8 cellular contexts compared by ENCODE assay signal in the genomic region with DNA sequence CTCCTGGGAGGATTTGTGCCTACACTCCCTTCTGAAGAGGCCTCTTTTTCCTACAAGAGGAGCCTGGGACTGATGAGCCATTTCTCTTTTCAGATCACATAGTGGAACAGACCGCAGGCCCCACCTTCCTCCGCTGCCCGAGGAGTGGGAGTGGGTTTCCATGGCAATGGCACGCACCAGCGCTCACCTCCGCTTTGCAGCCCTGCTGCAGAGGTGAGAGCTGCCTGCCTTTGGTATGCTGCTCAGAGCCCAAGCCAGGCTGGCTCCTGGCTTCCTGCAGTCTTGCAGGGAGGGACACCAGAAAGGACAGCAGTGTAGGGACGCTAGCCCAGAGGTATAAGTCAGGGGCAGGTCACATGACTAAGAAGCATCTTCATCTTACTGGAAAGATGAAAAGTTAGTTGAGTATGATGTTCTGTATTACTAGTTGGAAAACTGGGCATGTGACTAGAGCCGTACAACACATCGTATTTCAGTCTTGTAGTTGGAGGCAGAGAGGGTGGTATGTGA. TPM values are rescaled to one million over a fixed set of nuclear protein-coding genes. Genes with fewer than 3 reads are reported as not detected.
A peak's percentile ranks its signal among the peaks of the same experiment; 100 is the strongest.
DNase-seq lines count a peak whose midpoint lies in the region; ATAC-seq and TF ChIP-seq lines count a peak whose summit lies in the region.

No MANE protein-coding gene starts in this region.

- DNase-seq in SHP77 (lab: John Stamatoyannopoulos, UW) (peak; percentile 17 to 44), SHP77 treated with DMSO at 0.1 percent for 48 hours (lab: John Stamatoyannopoulos, UW) (no peak), NCI-H146 (lab: John Stamatoyannopoulos, UW) (peak; percentile 77), endothelial cell (ENCODE audit: low spot score) (no peak), NK-92 (lab: John Stamatoyannopoulos, UW; ENCODE audit: unreplicated experiment) (no peak), stomach (no peak), NCI-H446 treated with DMSO at 0.1 percent for 48 hours (lab: John Stamatoyannopoulos, UW) (no peak)

- peak; percentile 78 for ATAC-seq in HG02678 (IDR thresholded peaks at IDR 0.05; ENCODE audit: unreplicated experiment)

- TF ChIP-seq POLR2A in stomach (IDR thresholded peaks at IDR 0.05) = no peak

- no peak overlapping the region for H3K27ac ChIP-seq in stomach

- H3K4me1 Mint-ChIP-seq in endothelial cell (ENCODE audit: unreplicated experiment) = peaks cover 16% of the 10 kb centered on the region

- peak overlapping the region; percentile 22 for H3K27ac Mint-ChIP-seq in endothelial cell (ENCODE audit: unreplicated experiment)

- no peak overlapping the region for H3K4me3 Mint-ChIP-seq in endothelial cell (ENCODE audit: unreplicated experiment)

- no peak for TF ChIP-seq EP300 in stomach (IDR thresholded peaks at IDR 0.05)

- H3K4me3 ChIP-seq in stomach = no peak overlapping the region

- H3K4me1 ChIP-seq in stomach = peaks cover 0 to 15% (median 11%) of the 10 kb centered on the region in 4 donors

- TF ChIP-seq CTCF in endothelial cell (IDR thresholded peaks at IDR 0.05; ENCODE audit: unreplicated experiment) = no peak
- no peak for TF ChIP-seq CTCF in stomach (IDR thresholded peaks at IDR 0.05)

- H3K36me3 ChIP-seq in stomach = no peaks in the 10 kb centered on the region

- H3K36me3 Mint-ChIP-seq in endothelial cell (ENCODE audit: low read depth, unreplicated experiment) = peaks cover 6% of the 10 kb centered on the region

- H3K9me3 Mint-ChIP-seq in endothelial cell (ENCODE audit: unreplicated experiment) = no peaks in the 10 kb centered on the region

- 26 to 65% (median 39%) methylated on average over 9 of the region's 9 CpGs for WGBS in stomach, 5 donors

- intact Hi-C loops in stomach (cut with DNase I; ENCODE audit: low total_unique reads) = no loop called here

- H3K27me3 ChIP-seq in stomach = no peaks in the 10 kb centered on the region

- H3K27me3 Mint-ChIP-seq in endothelial cell (ENCODE audit: unreplicated experiment) = peaks cover 6% of the 10 kb centered on the region

- H3K9me3 ChIP-seq in stomach = no peaks in the 10 kb centered on the region

RNA-seq across cellular contexts. Expression of gene PTTG1, which starts 12.4 kb away (rescaled TPM):
- total RNA-seq in endothelial cell (ENCODE audit: unreplicated experiment) = 25.1 TPM
- 10 to 100 TPM in 3 of 5 donors, 1 to 10 TPM in 1, not detected in 1; 2.3 to 27.0 (median 20.8) TPM for total RNA-seq in stomach
- polyA plus RNA-seq in stomach = 100 to 1,000 TPM in 1 of 3 donors, 10 to 100 TPM in 2; 17.4 to 104 (median 23.9) TPM

RNA-seq across cellular contexts. Expression of gene SLU7, which starts 15.2 kb away (rescaled TPM):
- total RNA-seq in endothelial cell (ENCODE audit: unreplicated experiment) (53.1 TPM), stomach (10 to 100 TPM; 26.8 to 66.8 (median 33.8) TPM)
- polyA plus RNA-seq in stomach = 10 to 100 TPM; 26.3 to 54.8 (median 28.7) TPM

RNA-seq across cellular contexts. Expression of gene FAM200C, which starts 34.2 kb away (rescaled TPM):
- total RNA-seq in endothelial cell (ENCODE audit: unreplicated experiment) = 3.2 TPM
- 1 to 10 TPM in 4 of 5 donors, under 1 TPM in 1; 0.29 to 7.2 (median 1.8) TPM for total RNA-seq in stomach
- 1 to 10 TPM; 1.2 to 2.7 (median 1.4) TPM for polyA plus RNA-seq in stomach

Comparison
In these comparisons a context has a peak if more than half of its experiments do, and no peak if none do; other contexts are left out.
1. DNase-seq: peak in SHP77 (2 of 2) and NCI-H146 (single experiment); none in SHP77 treated with DMSO at 0.1 percent for 48 hours (single experiment), endothelial cell (single experiment), NK-92 (single experiment), stomach (single experiment) and NCI-H446 treated with DMSO at 0.1 percent for 48 hours (single experiment).